In the genomic region with DNA sequence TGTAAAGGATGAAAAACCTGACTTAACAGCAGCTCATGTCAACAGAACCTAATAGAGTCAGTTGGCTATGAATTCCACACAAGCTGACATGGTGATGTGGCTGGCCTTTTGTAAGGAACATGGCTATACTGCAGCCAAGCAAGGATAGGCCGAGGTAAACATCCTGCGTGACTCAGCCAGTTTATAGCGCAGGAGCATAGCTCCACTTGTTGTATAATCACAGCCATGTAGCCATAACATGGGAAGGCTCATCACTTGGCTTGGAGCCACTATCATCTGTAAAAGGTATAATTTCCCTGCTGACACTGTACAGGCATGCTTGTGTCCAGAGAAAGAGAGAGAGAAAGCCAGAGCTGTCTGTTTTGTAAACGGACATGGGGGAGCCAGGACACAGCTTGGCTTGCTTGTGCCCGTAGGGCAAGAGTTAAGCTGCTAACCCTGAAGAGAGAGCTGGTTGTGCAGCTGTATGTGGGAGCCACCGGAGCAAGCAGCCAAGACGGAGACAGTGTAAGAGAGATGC, we compare ENCODE assay signal across 14 cellular contexts.
DNase-seq lines count a peak whose midpoint lies in the region; ATAC-seq and TF ChIP-seq lines count a peak whose summit lies in the region.
"Had no signal": no experiment of that assay in that cellular context is flagged by ENCODE, and none has a peak within 500 bp of the region (broad histone marks: within the 10 kb centered on the region; RNA-seq: fewer than 3 reads in every experiment).

No MANE protein-coding gene starts in this region.

- DNase-seq in AG20443 (ENCODE audit: low spot score), result peak; percentile 55
- peak; percentile 21 for DNase-seq in NCI-H2227 treated with DMSO at 0.1 percent for 48 hours (lab: John Stamatoyannopoulos, UW)
- no peak for DNase-seq in NCI-H446 (lab: John Stamatoyannopoulos, UW)
- no peak for DNase-seq in dorsolateral prefrontal cortex
- DNase-seq in NCI-H187 treated with DMSO at 0.1 percent for 48 hours (lab: John Stamatoyannopoulos, UW), result no peak
- DNase-seq: activated CD4-positive, alpha-beta T cell treated with anti-CD3 and anti-CD28 coated beads for 48 hours; CD4-positive, alpha-beta memory T cell; NCI-H2081 treated with DMSO at 0.1 percent for 48 hours; RPMI8226 had no signal

- H3K27me3 ChIP-seq in duodenal mucosa (ENCODE audit: control insufficient read depth in 1 of 2, insufficient read depth in 2 of 2, low read length in 2 of 2), result no peaks in the 10 kb centered on the region
- no peaks in the 10 kb centered on the region for H3K27me3 ChIP-seq in muscle layer of colon (ENCODE audit: control insufficient read depth in 1 of 2, insufficient read depth in 2 of 2, low read length in 2 of 2)
- no peaks in the 10 kb centered on the region for H3K27me3 ChIP-seq in dorsolateral prefrontal cortex
- H3K27me3 ChIP-seq: neutrophil, suprapubic skin had no signal

- no peak for ATAC-seq in GM18909 (IDR thresholded peaks at IDR 0.05; ENCODE audit: poor library complexity, unreplicated experiment)

- no peak for TF ChIP-seq CTCF in dorsolateral prefrontal cortex (IDR thresholded peaks at IDR 0.05 in 54 of 56, conservative IDR thresholded peaks at IDR 0.05 in 2 of 56; ENCODE audit: low read depth in 1 of 56, partially characterized antibody in 56 of 56)

- peak overlapping the region; percentile 26 for H3K27ac ChIP-seq in duodenal mucosa (ENCODE audit: low read depth, low read length)
- peak overlapping the region; percentile 54 for H3K27ac ChIP-seq in muscle layer of colon (ENCODE audit: low read depth, low read length)
- H3K27ac ChIP-seq in dorsolateral prefrontal cortex, result no peak overlapping the region
- H3K27ac ChIP-seq: neutrophil, suprapubic skin had no signal

- H3K4me1 ChIP-seq in duodenal mucosa (ENCODE audit: control insufficient read depth in 1 of 2, insufficient read depth in 2 of 2, low read length in 2 of 2) (no peaks in the 10 kb centered on the region), muscle layer of colon (ENCODE audit: insufficient read depth, low read length) (peaks cover 20% of the 10 kb centered on the region)
- H3K4me1 ChIP-seq: suprapubic skin had no signal

- no peak overlapping the region for H3K9ac ChIP-seq in duodenal mucosa (ENCODE audit: low read depth in 1 of 2, low read length in 2 of 2)
- no peak overlapping the region for H3K9ac ChIP-seq in muscle layer of colon (ENCODE audit: low read length)

- H3K36me3 ChIP-seq in duodenal mucosa (ENCODE audit: control insufficient read depth in 1 of 2, insufficient read depth in 2 of 2, low read length in 2 of 2) (no peaks in the 10 kb centered on the region), muscle layer of colon (ENCODE audit: insufficient read depth, low read length) (no peaks in the 10 kb centered on the region)
- H3K36me3 ChIP-seq: neutrophil, suprapubic skin had no signal

- H3K4me3 ChIP-seq in duodenal mucosa (ENCODE audit: low read depth in 1 of 2, low read length in 2 of 2), result no peak overlapping the region
- no peak overlapping the region for H3K4me3 ChIP-seq in muscle layer of colon (ENCODE audit: low read depth in 1 of 2, low read length in 2 of 2)
- H3K4me3 ChIP-seq in dorsolateral prefrontal cortex, result no peak overlapping the region
- H3K4me3 ChIP-seq: suprapubic skin had no signal

- H3K9me3 ChIP-seq in duodenal mucosa (ENCODE audit: control insufficient read depth in 1 of 2, low read length in 2 of 2) (no peaks in the 10 kb centered on the region), muscle layer of colon (ENCODE audit: low read length) (no peaks in the 10 kb centered on the region)
- H3K9me3 ChIP-seq: neutrophil, suprapubic skin had no signal

- intact Hi-C loops in dorsolateral prefrontal cortex (cut with DNase I), result no loop called here

Comparison
In these comparisons a context has a peak if more than half of its experiments do, and no peak if none do; other contexts are left out.
1. DNase-seq: peak in AG20443 (single experiment) and NCI-H2227 treated with DMSO at 0.1 percent for 48 hours (single experiment); none in NCI-H446 (0 of 2), dorsolateral prefrontal cortex (0 of 10) and NCI-H187 treated with DMSO at 0.1 percent for 48 hours (single experiment).
2. H3K27ac ChIP-seq: peak in duodenal mucosa (single experiment) and muscle layer of colon (single experiment); none in dorsolateral prefrontal cortex (0 of 59).